19 cellular contexts compared by ENCODE assay signal in the genomic region with DNA sequence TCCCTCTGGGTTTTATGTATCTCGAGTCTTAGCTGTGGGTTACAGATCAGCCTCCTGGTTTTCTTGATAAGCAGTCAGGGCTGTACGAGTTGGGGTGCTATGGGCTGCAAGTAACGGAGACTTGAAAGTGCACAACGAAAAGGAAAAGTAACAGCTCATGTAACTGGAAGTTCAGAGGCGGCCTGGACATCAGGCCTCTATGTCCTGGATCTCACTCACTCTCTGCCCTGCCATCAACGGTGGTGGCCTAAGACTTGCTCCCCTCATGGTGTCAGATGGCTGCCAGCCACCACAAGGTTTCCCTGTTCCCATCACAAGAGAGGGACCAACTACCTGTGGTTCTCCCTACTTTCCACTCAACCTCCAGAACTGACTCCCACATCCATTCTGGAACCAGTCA. TPM values are rescaled to one million over a fixed set of nuclear protein-coding genes. Genes with fewer than 3 reads are reported as not detected.
"Had no signal": no experiment of that assay in that cellular context is flagged by ENCODE, and none has a peak within 500 bp of the region (broad histone marks: within the 10 kb centered on the region; RNA-seq: fewer than 3 reads in every experiment).

No MANE protein-coding gene starts in this region.

- DNase-seq: activated CD4-positive, alpha-beta T cell treated with anti-CD3 and anti-CD28 coated beads for 48 hours; activated naive CD4-positive, alpha-beta T cell; activated naive CD8-positive, alpha-beta T cell treated with anti-CD3 and anti-CD28 coated beads for 36 hours; activated T-cell treated with anti-CD3 and anti-CD28 coated beads for 4 hours; amniotic stem cell; foreskin melanocyte; glutamatergic neuron; hippocampal formation; natural killer cell; stimulated activated CD4-positive, alpha-beta T cell treated with anti-CD3 and anti-CD28 coated beads, Interleukin-2, amount 100 ng/mL, for 24 hours; upper lobe of left lung had no signal

- ATAC-seq: natural killer cell had no signal

- H3K4me3 ChIP-seq: cardiac muscle cell, lung, SK-N-MC, suprapubic skin, upper lobe of left lung had no signal

- H3K4me1 ChIP-seq: parathyroid adenoma had no signal

- H3K9me3 ChIP-seq: suprapubic skin, upper lobe of left lung had no signal

- H3K36me3 ChIP-seq: cardiac muscle cell, suprapubic skin, upper lobe of left lung had no signal

- H3K27ac ChIP-seq: cardiac muscle cell, parathyroid adenoma, SK-N-MC, suprapubic skin, upper lobe of left lung had no signal

RNA-seq across cellular contexts. Expression of a gene that starts 4.8 kb away (rescaled TPM):
- total RNA-seq: activated naive CD8-positive, alpha-beta T cell treated with anti-CD3 and anti-CD28 coated beads for 36 hours; activated T-helper 1 cell treated with anti-CD3 and anti-CD28 coated beads, Interleukin-12 subunit alpha, Interleukin-12 subunit beta, Interleukin-2, Interleukin-4 antibody, amounts not matched to agents 30 ng/mL and 10 ng/mL and 1 ng/mL, durations not matched to agents 14 hours and 24 hours and 36 hours; cardiac muscle cell; epithelial cell of proximal tubule; natural killer cell; T-helper 2 cell treated with Interferon-gamma antibody and Interleukin-4, amounts not matched to agents 100 ng/mL and 5 ng/mL, for 36 hours had no signal
- polyA plus RNA-seq: cardiac muscle cell had no signal
